2 cellular contexts compared by ENCODE assay signal in the genomic region with DNA sequence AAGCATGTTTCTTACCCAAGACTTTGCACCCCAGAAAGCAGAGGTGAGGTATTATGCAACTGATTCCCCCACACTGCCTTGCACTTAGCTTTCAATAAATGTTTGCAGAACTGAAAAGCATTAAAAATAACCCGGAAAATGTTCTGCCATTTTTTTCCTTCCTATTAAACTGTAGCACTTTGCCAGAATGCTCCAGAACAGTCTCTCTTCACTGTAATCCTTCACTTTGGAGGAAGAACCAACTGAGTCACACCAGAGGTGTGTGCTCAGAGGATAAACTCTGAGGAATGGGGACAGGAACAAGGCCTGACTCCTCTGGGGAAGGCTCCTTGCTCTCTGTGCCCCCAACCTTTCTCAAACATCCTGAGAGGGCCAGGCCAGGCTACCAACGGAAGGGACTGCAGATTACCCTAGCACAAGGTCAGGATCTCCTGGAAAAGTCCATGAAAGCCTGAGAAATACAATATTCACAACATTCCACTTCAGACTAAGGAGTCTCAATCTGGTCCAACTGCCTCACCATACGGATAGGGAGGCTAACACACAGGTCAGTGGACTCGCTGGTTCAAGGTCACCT.
TF ChIP-seq lines count a peak whose summit lies in the region.

No MANE protein-coding gene starts in this region.

TF ChIP-seq in GM23338, 12 proteins besides CTCF, POLR2A, EP300 and RAD21:
- no peak for TF ChIP-seq JUNB (IDR thresholded peaks at IDR 0.05; ENCODE audit: unreplicated experiment)
- no peak for TF ChIP-seq POLR2AphosphoS5 (IDR thresholded peaks at IDR 0.05; ENCODE audit: low read depth)
- no peak for TF ChIP-seq NANOG (IDR thresholded peaks at IDR 0.05; ENCODE audit: borderline replicate concordance)
- no peak for TF ChIP-seq EZH2phosphoT487 (IDR thresholded peaks at IDR 0.05; ENCODE audit: unreplicated experiment)
- no peak for TF ChIP-seq STAT1 (IDR thresholded peaks at IDR 0.05; ENCODE audit: unreplicated experiment)

TF ChIP-seq in K562, 482 proteins besides CTCF, POLR2A, EP300 and RAD21:
- TF ChIP-seq SNRNP70 (optimal IDR thresholded peaks at IDR 0.05; ENCODE audit: low read depth, low read length) (no peak), HDAC3 (IDR thresholded peaks at IDR 0.05; ENCODE audit: borderline replicate concordance, partially characterized antibody) (no peak), SNIP1 (IDR thresholded peaks at IDR 0.05; ENCODE audit: low read depth) (no peak), ZNF764 (CRISPR knock-in tag; IDR thresholded peaks at IDR 0.05; ENCODE audit: low read depth) (no peak), NR2F6 (CRISPR knock-in tag; IDR thresholded peaks at IDR 0.05) (no peak), SAFB (IDR thresholded peaks at IDR 0.05; ENCODE audit: borderline replicate concordance, low read depth, low read length) (no peak), MXI1 (IDR thresholded peaks at IDR 0.05; ENCODE audit: low read depth, low read length) (no peak), RUNX1 (IDR thresholded peaks at IDR 0.05; ENCODE audit: low read depth) (no peak), HEY1 (CRISPR knock-in tag; IDR thresholded peaks at IDR 0.05; ENCODE audit: borderline replicate concordance) (no peak), ZNF584 (CRISPR knock-in tag; IDR thresholded peaks at IDR 0.05; ENCODE audit: low read depth) (no peak), SLC30A9 (CRISPR knock-in tag; IDR thresholded peaks at IDR 0.05) (no peak), FOXM1 (IDR thresholded peaks at IDR 0.05; ENCODE audit: low read depth) (no peak), FOXM1 (CRISPR knock-in tag; IDR thresholded peaks at IDR 0.05; ENCODE audit: low read depth) (no peak), ZNF586 (CRISPR knock-in tag; conservative IDR thresholded peaks at IDR 0.05) (no peak), ZNF780A (CRISPR knock-in tag; IDR thresholded peaks at IDR 0.05) (no peak), CXXC5 (CRISPR knock-in tag; IDR thresholded peaks at IDR 0.05) (no peak), TEAD1 (CRISPR knock-in tag; IDR thresholded peaks at IDR 0.05) (no peak)
- TF ChIP-seq, protein P1, sequence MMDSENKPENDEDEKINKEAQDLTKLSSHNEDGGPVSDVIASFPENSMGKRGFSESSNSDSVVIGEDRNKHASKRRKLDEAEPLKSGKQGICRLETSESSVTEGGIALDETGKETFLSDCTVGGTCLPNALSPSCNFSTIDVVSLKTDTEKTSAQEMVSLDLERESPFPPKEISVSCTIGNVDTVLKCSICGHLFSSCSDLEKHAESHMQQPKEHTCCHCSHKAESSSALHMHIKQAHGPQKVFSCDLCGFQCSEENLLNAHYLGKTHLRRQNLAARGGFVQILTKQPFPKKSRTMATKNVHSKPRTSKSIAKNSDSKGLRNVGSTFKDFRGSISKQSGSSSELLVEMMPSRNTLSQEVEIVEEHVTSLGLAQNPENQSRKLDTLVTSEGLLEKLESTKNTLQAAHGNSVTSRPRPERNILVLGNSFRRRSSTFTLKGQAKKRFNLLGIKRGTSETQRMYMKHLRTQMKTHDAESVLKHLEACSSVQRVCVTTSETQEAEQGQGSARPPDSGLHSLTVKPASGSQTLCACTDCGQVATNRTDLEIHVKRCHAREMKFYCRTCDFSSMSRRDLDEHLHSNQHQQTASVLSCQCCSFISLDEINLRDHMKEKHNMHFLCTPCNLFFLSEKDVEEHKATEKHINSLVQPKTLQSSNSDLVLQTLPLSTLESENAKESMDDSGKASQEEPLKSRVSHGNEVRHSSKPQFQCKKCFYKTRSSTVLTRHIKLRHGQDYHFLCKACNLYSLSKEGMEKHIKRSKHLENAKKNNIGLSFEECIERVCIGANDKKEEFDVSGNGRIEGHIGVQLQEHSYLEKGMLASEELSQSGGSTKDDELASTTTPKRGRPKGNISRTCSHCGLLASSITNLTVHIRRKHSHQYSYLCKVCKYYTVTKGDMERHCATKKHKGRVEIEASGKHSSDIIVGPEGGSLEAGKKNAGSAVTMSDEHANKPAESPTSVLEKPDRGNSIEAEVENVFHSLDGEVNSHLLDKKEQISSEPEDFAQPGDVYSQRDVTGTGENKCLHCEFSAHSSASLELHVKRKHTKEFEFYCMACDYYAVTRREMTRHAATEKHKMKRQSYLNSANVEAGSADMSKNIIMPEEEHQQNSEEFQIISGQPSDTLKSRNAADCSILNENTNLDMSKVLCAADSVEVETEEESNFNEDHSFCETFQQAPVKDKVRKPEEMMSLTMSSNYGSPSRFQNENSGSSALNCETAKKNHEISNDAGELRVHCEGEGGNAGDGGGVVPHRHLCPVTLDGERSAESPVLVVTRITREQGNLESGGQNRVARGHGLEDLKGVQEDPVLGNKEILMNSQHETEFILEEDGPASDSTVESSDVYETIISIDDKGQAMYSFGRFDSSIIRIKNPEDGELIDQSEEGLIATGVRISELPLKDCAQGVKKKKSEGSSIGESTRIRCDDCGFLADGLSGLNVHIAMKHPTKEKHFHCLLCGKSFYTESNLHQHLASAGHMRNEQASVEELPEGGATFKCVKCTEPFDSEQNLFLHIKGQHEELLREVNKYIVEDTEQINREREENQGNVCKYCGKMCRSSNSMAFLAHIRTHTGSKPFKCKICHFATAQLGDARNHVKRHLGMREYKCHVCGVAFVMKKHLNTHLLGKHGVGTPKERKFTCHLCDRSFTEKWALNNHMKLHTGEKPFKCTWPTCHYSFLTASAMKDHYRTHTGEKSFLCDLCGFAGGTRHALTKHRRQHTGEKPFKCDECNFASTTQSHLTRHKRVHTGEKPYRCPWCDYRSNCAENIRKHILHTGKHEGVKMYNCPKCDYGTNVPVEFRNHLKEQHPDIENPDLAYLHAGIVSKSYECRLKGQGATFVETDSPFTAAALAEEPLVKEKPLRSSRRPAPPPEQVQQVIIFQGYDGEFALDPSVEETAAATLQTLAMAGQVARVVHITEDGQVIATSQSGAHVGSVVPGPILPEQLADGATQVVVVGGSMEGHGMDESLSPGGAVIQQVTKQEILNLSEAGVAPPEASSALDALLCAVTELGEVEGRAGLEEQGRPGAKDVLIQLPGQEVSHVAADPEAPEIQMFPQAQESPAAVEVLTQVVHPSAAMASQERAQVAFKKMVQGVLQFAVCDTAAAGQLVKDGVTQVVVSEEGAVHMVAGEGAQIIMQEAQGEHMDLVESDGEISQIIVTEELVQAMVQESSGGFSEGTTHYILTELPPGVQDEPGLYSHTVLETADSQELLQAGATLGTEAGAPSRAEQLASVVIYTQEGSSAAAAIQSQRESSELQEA (IDR thresholded peaks at IDR 0.05; ENCODE audit: low read depth), result no peak
- TF ChIP-seq, protein P2, sequence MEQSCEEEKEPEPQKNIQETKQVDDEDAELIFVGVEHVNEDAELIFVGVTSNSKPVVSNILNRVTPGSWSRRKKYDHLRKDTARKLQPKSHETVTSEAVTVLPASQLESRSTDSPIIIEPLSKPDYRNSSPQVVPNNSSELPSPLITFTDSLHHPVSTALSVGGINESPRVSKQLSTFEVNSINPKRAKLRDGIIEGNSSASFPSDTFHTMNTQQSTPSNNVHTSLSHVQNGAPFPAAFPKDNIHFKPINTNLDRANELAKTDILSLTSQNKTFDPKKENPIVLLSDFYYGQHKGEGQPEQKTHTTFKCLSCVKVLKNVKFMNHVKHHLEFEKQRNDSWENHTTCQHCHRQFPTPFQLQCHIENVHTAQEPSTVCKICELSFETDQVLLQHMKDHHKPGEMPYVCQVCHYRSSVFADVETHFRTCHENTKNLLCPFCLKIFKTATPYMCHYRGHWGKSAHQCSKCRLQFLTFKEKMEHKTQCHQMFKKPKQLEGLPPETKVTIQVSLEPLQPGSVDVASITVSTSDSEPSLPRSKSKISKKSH (CRISPR knock-in tag; IDR thresholded peaks at IDR 0.05), result no peak
- TF ChIP-seq, protein P3, sequence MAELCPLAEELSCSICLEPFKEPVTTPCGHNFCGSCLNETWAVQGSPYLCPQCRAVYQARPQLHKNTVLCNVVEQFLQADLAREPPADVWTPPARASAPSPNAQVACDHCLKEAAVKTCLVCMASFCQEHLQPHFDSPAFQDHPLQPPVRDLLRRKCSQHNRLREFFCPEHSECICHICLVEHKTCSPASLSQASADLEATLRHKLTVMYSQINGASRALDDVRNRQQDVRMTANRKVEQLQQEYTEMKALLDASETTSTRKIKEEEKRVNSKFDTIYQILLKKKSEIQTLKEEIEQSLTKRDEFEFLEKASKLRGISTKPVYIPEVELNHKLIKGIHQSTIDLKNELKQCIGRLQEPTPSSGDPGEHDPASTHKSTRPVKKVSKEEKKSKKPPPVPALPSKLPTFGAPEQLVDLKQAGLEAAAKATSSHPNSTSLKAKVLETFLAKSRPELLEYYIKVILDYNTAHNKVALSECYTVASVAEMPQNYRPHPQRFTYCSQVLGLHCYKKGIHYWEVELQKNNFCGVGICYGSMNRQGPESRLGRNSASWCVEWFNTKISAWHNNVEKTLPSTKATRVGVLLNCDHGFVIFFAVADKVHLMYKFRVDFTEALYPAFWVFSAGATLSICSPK (IDR thresholded peaks at IDR 0.05; ENCODE audit: borderline replicate concordance), result no peak
- TF ChIP-seq, protein P4, sequence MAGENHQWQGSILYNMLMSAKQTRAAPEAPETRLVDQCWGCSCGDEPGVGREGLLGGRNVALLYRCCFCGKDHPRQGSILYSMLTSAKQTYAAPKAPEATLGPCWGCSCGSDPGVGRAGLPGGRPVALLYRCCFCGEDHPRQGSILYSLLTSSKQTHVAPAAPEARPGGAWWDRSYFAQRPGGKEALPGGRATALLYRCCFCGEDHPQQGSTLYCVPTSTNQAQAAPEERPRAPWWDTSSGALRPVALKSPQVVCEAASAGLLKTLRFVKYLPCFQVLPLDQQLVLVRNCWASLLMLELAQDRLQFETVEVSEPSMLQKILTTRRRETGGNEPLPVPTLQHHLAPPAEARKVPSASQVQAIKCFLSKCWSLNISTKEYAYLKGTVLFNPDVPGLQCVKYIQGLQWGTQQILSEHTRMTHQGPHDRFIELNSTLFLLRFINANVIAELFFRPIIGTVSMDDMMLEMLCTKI (IDR thresholded peaks at IDR 0.05; ENCODE audit: partially characterized antibody), result no peak
